In genomic region chr7:88791891-88792290, GRCh38 we compare ENCODE assay signal across 23 cellular contexts. TPM values are rescaled to one million over a fixed set of nuclear protein-coding genes. Genes with fewer than 3 reads are reported as not detected.
A peak's percentile ranks its signal among the peaks of the same experiment; 100 is the strongest.
DNase-seq lines count a peak whose midpoint lies in the region; ATAC-seq, FAIRE-seq and TF ChIP-seq lines count a peak whose summit lies in the region.
"Had no signal": no experiment of that assay in that cellular context is flagged by ENCODE, and none has a peak within 500 bp of the region (broad histone marks: within the 10 kb centered on the region; RNA-seq: fewer than 3 reads in every experiment).

No MANE protein-coding gene starts in this region.

- POLR2A ChIA-PET in HepG2 (lab: Yijun Ruan, JAX) (no interaction called here), MCF 10A (lab: Yijun Ruan, JAX) (no interaction called here)

- H4K20me1 ChIP-seq in HepG2 (ENCODE audit: insufficient read depth, low read length) = no peaks in the 10 kb centered on the region
- H4K20me1 ChIP-seq: BLaER1 had no signal

- DNase-seq in HepG2 (ENCODE audit: low spot score) = no peak
- DNase-seq in left lobe of liver (ENCODE audit: low spot score) = no peak
- DNase-seq in renal cortical epithelial cell (ENCODE audit: low read depth) = peak; percentile 38
- DNase-seq in MCF 10A (ENCODE audit: unreplicated experiment) = no peak
- DNase-seq: CD4-positive, alpha-beta memory T cell; DMS153; DMS79; GDM1; GOT3; H9; IMR-90; KBM-7 had no signal

- H3K9me3 Mint-ChIP-seq in MCF 10A (ENCODE audit: unreplicated experiment) = no peaks in the 10 kb centered on the region
- H3K9me3 Mint-ChIP-seq: CD4-positive, alpha-beta memory T cell; H9 had no signal

- no peak overlapping the region for H3K4me3 Mint-ChIP-seq in MCF 10A (ENCODE audit: unreplicated experiment)
- H3K4me3 Mint-ChIP-seq: CD14-positive monocyte; CD4-positive, alpha-beta memory T cell; H9 had no signal

- no peak overlapping the region for H2AFZ ChIP-seq in HepG2 (ENCODE audit: low read length)

- FAIRE-seq in HepG2 (lab: Jason Lieb, UNC) = no peak
- FAIRE-seq: A549, GM12892, GM18507 had no signal

- H3K9ac ChIP-seq in liver (ENCODE audit: low read depth in 1 of 2, low read length in 2 of 2) = peak overlapping the region in 1 of 2 donors; percentile 63
- no peak overlapping the region for H3K9ac ChIP-seq in HepG2 (ENCODE audit: insufficient read depth, low read depth, low read length)
- H3K9ac ChIP-seq: BLaER1 had no signal

- CTCF ChIA-PET in HepG2 (lab: Yijun Ruan, JAX; ENCODE audit: low intra/inter-chr PET ratio, low total read pairs) (no interaction called here), MCF 10A (lab: Yijun Ruan, JAX) (interaction anchor here (0.7 to 3.1 kb wide), 4 partner anchors 10 to 831 kb away, joined by 3 to 19 read pairs (median 5); no protein-coding TSS in a partner anchor)

- no peaks in the 10 kb centered on the region for H3K27me3 ChIP-seq in liver (ENCODE audit: control insufficient read depth in 4 of 4, insufficient read depth in 4 of 4, low read length in 3 of 4)
- no peaks in the 10 kb centered on the region for H3K27me3 ChIP-seq in HepG2 (ENCODE audit: control insufficient read depth in 1 of 2, insufficient read depth in 2 of 2, low read length in 2 of 2)
- H3K27me3 ChIP-seq: BLaER1 had no signal

- TF ChIP-seq RAD21 in liver (IDR thresholded peaks at IDR 0.05) = no peak
- TF ChIP-seq RAD21 in HepG2 (CRISPR knock-in tag; IDR thresholded peaks at IDR 0.05) = no peak

- 21% methylated on average over 4 of the region's 4 CpGs for WGBS in liver
- WGBS in HepG2 (ENCODE audit: low lambda C conversion rate) = 0% methylated on average over 4 of the region's 4 CpGs

- ATAC-seq in HepG2 (no peak), left lobe of liver (peak; percentile 64), HG03354 (IDR thresholded peaks at IDR 0.05; ENCODE audit: poor library complexity, severe bottlenecking, unreplicated experiment) (no peak), HG03139 (IDR thresholded peaks at IDR 0.05; ENCODE audit: unreplicated experiment) (no peak)
- ATAC-seq: A549 had no signal

- no peak for TF ChIP-seq POLR2A in HepG2 (IDR thresholded peaks at IDR 0.05; ENCODE audit: insufficient read depth in 1 of 2, low read depth in 2 of 2, low read length in 2 of 2)

- no peaks in the 10 kb centered on the region for H3K4me1 Mint-ChIP-seq in MCF 10A (ENCODE audit: insufficient read depth, unreplicated experiment)
- H3K4me1 Mint-ChIP-seq: CD14-positive monocyte; CD4-positive, alpha-beta memory T cell; H9 had no signal

- peaks cover 52% of the 10 kb centered on the region for H3K27me3 Mint-ChIP-seq in MCF 10A (ENCODE audit: insufficient read depth, unreplicated experiment)
- H3K27me3 Mint-ChIP-seq: CD4-positive, alpha-beta memory T cell had no signal

- H3K4me3 ChIP-seq in liver (ENCODE audit: low read depth in 1 of 3, low read length in 3 of 3) (peak overlapping the region in 2 of 3 donors; percentile 35 to 39), HepG2 (replicated peaks in 1 of 3; ENCODE audit: insufficient read depth in 1 of 3, low read depth in 2 of 3, low read length in 3 of 3) (no peak overlapping the region)
- H3K4me3 ChIP-seq: A549, BLaER1 had no signal

- no peaks in the 10 kb centered on the region for H3K36me3 ChIP-seq in liver (ENCODE audit: control insufficient read depth in 4 of 4, insufficient read depth in 3 of 4, low read depth in 1 of 4, low read length in 3 of 4)
- no peaks in the 10 kb centered on the region for H3K36me3 ChIP-seq in HepG2 (replicated peaks in 1 of 2; ENCODE audit: control insufficient read depth in 1 of 2, insufficient read depth in 2 of 2, low read length in 2 of 2)
- H3K36me3 ChIP-seq: BLaER1 had no signal

- TF ChIP-seq CTCF in liver (IDR thresholded peaks at IDR 0.05; ENCODE audit: low read depth, low read length, missing input control) = no peak
- TF ChIP-seq CTCF in HepG2 (CRISPR knock-in tag; IDR thresholded peaks at IDR 0.05) = no peak
- no peak for TF ChIP-seq CTCF in MCF 10A (IDR thresholded peaks at IDR 0.05; ENCODE audit: unreplicated experiment)

- H3K27ac Mint-ChIP-seq in MCF 10A (ENCODE audit: low read depth, unreplicated experiment) = no peak overlapping the region
- H3K27ac Mint-ChIP-seq: CD14-positive monocyte; CD4-positive, alpha-beta memory T cell; H9 had no signal

- BruUV-seq in HepG2 (replicated peaks; lab: Mats Ljungman, UMichigan) (no TSS peak), MCF 10A (replicated peaks; lab: Mats Ljungman, UMichigan) (no TSS peak)

- in situ Hi-C loops in HepG2 (cut with HindIII; ENCODE audit: extremely low pct_ligation_motif_present, low pct_unique_long_range_greater_than_20kb) = no loop called here

- H3K27ac ChIP-seq in liver (ENCODE audit: low read depth in 1 of 2, low read length in 2 of 2) = peak overlapping the region; percentile 63 to 64
- no peak overlapping the region for H3K27ac ChIP-seq in HepG2 (ENCODE audit: extremely low read length, insufficient read depth, low read length)
- H3K27ac ChIP-seq: 22Rv1, A549, BLaER1 had no signal

- H3K4me2 ChIP-seq in HepG2 (ENCODE audit: low read depth, low read length) = no peak overlapping the region
- H3K4me2 ChIP-seq: A549, BLaER1 had no signal

- no peaks in the 10 kb centered on the region for H3K79me2 ChIP-seq in HepG2 (ENCODE audit: insufficient read depth, low read length)

- H3K9me3 ChIP-seq in liver (ENCODE audit: control insufficient read depth in 4 of 4, low read length in 3 of 4) (no peaks in the 10 kb centered on the region), HepG2 (ENCODE audit: low read length) (no peaks in the 10 kb centered on the region)
- H3K9me3 ChIP-seq: A549, BLaER1 had no signal

- H3K4me1 ChIP-seq in liver (ENCODE audit: control insufficient read depth in 4 of 4, insufficient read depth in 4 of 4, low read length in 3 of 4) (peaks cover 2 to 4% (median 4%) of the 10 kb centered on the region in 4 donors), HepG2 (ENCODE audit: insufficient read depth, low read length) (no peaks in the 10 kb centered on the region)
- H3K4me1 ChIP-seq: A549 had no signal

- no peaks in the 10 kb centered on the region for H3K36me3 Mint-ChIP-seq in MCF 10A (ENCODE audit: insufficient read depth, unreplicated experiment)
- H3K36me3 Mint-ChIP-seq: CD14-positive monocyte; CD4-positive, alpha-beta memory T cell had no signal

- TF ChIP-seq EP300 in HepG2 (IDR thresholded peaks at IDR 0.05; ENCODE audit: low read depth in 2 of 2, low read length in 2 of 2) = no peak
- no peak for TF ChIP-seq EP300 in HepG2 (CRISPR knock-in tag; IDR thresholded peaks at IDR 0.05; ENCODE audit: borderline replicate concordance)

- intact Hi-C loops in HepG2 (cut with micrococcal nuclease; ENCODE audit: unreplicated experiment) (no loop called here), MCF 10A (cut with micrococcal nuclease) (no loop called here)

RNA-seq across cellular contexts. Expression of gene TEX47, which starts 3.6 kb away (rescaled TPM):
- total RNA-seq in liver (not detected), HepG2 (2016; rRNA removed; fragmentation: Illumina TruSeq; extraction: Trizol) (not detected in 2 replicates), left lobe of liver (not detected), renal cortical epithelial cell (not detected in 2 replicates), MCF 10A (2022) (not detected in 2 replicates)
- polyA plus RNA-seq in liver (not detected), HepG2 (2011; rRNA removed) (not detected in 2 replicates)
- not detected in 2 replicates for total RNA-seq in HepG2 (2016; cell fraction: cytosol; rRNA removed; fragmentation: Illumina TruSeq; extraction: Trizol; ENCODE audit: low read depth)
- total RNA-seq in HepG2 (2016; cell fraction: insoluble cytoplasmic fraction; rRNA removed; fragmentation: Illumina TruSeq; extraction: Trizol) = not detected in 2 replicates
- not detected in 2 replicates for total RNA-seq in HepG2 (2016; cell fraction: membrane; rRNA removed; fragmentation: Illumina TruSeq; extraction: Trizol)
- not detected in 2 replicates for total RNA-seq in HepG2 (2016; cell fraction: nucleus; rRNA removed; fragmentation: Illumina TruSeq; extraction: Trizol)
- not detected in 2 replicates for polyA plus RNA-seq in HepG2 (2011; cell fraction: cytosol; rRNA removed)
- polyA plus RNA-seq in HepG2 (2011; cell fraction: nucleus; rRNA removed) = not detected in 2 replicates
- not detected in 2 replicates for polyA plus RNA-seq in HepG2 (2012)
- polyA plus RNA-seq in HepG2 (2016; cell fraction: cytosol; fragmentation: Illumina TruSeq; extraction: Trizol; ENCODE audit: low read depth) = not detected in 2 replicates
- polyA plus RNA-seq in HepG2 (2016; cell fraction: insoluble cytoplasmic fraction; fragmentation: Illumina TruSeq; extraction: Trizol; ENCODE audit: low read depth) = not detected in 2 replicates
- not detected in 2 replicates for polyA plus RNA-seq in HepG2 (2016; cell fraction: membrane; fragmentation: Illumina TruSeq; extraction: Trizol; ENCODE audit: low read depth)
- polyA plus RNA-seq in HepG2 (2016; cell fraction: nucleus; fragmentation: Illumina TruSeq; extraction: Trizol; ENCODE audit: insufficient read depth, low read depth) = not detected in 2 replicates
- polyA minus RNA-seq in HepG2 (2011; rRNA and poly(A)+ RNA removed; ENCODE audit: low replicate concordance) = not detected in 2 replicates
- not detected in 2 replicates for polyA minus RNA-seq in HepG2 (2011; cell fraction: cytosol; rRNA and poly(A)+ RNA removed)
- polyA minus RNA-seq in HepG2 (2011; cell fraction: nucleus; rRNA and poly(A)+ RNA removed) = not detected in 2 replicates
- total RNA-seq: CD4-positive, alpha-beta memory T cell; Daoy; H9; HT-29; IMR-90 had no signal
- polyA plus RNA-seq: A549; CD14-positive monocyte; CD4-positive, alpha-beta memory T cell; IMR-90 had no signal

RNA-seq across cellular contexts. Expression of gene ZNF804B, which starts 32.4 kb away (rescaled TPM):
- total RNA-seq in liver (not detected), HepG2 (2016; rRNA removed; fragmentation: Illumina TruSeq; extraction: Trizol) (not detected in 2 replicates), left lobe of liver (not detected), renal cortical epithelial cell (not detected in 2 replicates), MCF 10A (2022) (not detected in 2 replicates)
- polyA plus RNA-seq in liver (not detected), HepG2 (2011; rRNA removed) (not detected in 2 replicates)
- total RNA-seq in HepG2 (2016; cell fraction: cytosol; rRNA removed; fragmentation: Illumina TruSeq; extraction: Trizol; ENCODE audit: low read depth) = not detected in 2 replicates
- total RNA-seq in HepG2 (2016; cell fraction: insoluble cytoplasmic fraction; rRNA removed; fragmentation: Illumina TruSeq; extraction: Trizol) = not detected in 2 replicates
- not detected in 2 replicates for total RNA-seq in HepG2 (2016; cell fraction: membrane; rRNA removed; fragmentation: Illumina TruSeq; extraction: Trizol)
- total RNA-seq in HepG2 (2016; cell fraction: nucleus; rRNA removed; fragmentation: Illumina TruSeq; extraction: Trizol) = not detected in 2 replicates
- not detected in 2 replicates for polyA plus RNA-seq in HepG2 (2011; cell fraction: cytosol; rRNA removed)
- polyA plus RNA-seq in HepG2 (2011; cell fraction: nucleus; rRNA removed) = not detected in 2 replicates
- not detected in 2 replicates for polyA plus RNA-seq in HepG2 (2012)
- not detected in 2 replicates for polyA plus RNA-seq in HepG2 (2016; cell fraction: cytosol; fragmentation: Illumina TruSeq; extraction: Trizol; ENCODE audit: low read depth)
- polyA plus RNA-seq in HepG2 (2016; cell fraction: insoluble cytoplasmic fraction; fragmentation: Illumina TruSeq; extraction: Trizol; ENCODE audit: low read depth) = not detected in 2 replicates
- not detected in 2 replicates for polyA plus RNA-seq in HepG2 (2016; cell fraction: membrane; fragmentation: Illumina TruSeq; extraction: Trizol; ENCODE audit: low read depth)
- polyA plus RNA-seq in HepG2 (2016; cell fraction: nucleus; fragmentation: Illumina TruSeq; extraction: Trizol; ENCODE audit: insufficient read depth, low read depth) = not detected in 2 replicates
- not detected in 2 replicates for polyA minus RNA-seq in HepG2 (2011; rRNA and poly(A)+ RNA removed; ENCODE audit: low replicate concordance)
- not detected in 2 replicates for polyA minus RNA-seq in HepG2 (2011; cell fraction: cytosol; rRNA and poly(A)+ RNA removed)
- not detected in 2 replicates for polyA minus RNA-seq in HepG2 (2011; cell fraction: nucleus; rRNA and poly(A)+ RNA removed)
- total RNA-seq: CD4-positive, alpha-beta memory T cell; Daoy; H9; HT-29; IMR-90 had no signal
- polyA plus RNA-seq: A549; CD14-positive monocyte; CD4-positive, alpha-beta memory T cell; IMR-90 had no signal

Comparison
In these comparisons a context has a peak if more than half of its experiments do, and no peak if none do; other contexts are left out.
1. H3K4me3 ChIP-seq: peak in liver (2 of 3); none in HepG2 (0 of 3).